16 cellular contexts compared by ENCODE assay signal in genomic region chr13:113028336-113029060, GRCh38. TPM values are rescaled to one million over a fixed set of nuclear protein-coding genes. Genes with fewer than 3 reads are reported as not detected.
"Had no signal": no experiment of that assay in that cellular context is flagged by ENCODE, and none has a peak within 500 bp of the region (broad histone marks: within the 10 kb centered on the region; RNA-seq: fewer than 3 reads in every experiment).

No MANE protein-coding gene starts in this region.

- ATAC-seq: activated CD8-positive, alpha-beta T cell treated with anti-CD3 and anti-CD28 coated beads, Interleukin-2, amount 10 ng/mL, durations not matched to agents 7 days and 5 days; activated naive CD8-positive, alpha-beta T cell treated with anti-CD3 and anti-CD28 coated beads, Interleukin-2, amount 50 U/mL, for 24 hours; gastroesophageal sphincter had no signal

- H3K36me3 Mint-ChIP-seq: mesothelial cell of epicardium had no signal

- DNase-seq: activated CD4-positive, alpha-beta T cell treated with anti-CD3 and anti-CD28 coated beads for 48 hours; activated CD8-positive, alpha-beta memory T cell treated with anti-CD3 and anti-CD28 coated beads, Interleukin-2, amount 50 U/mL, for 48 hours; activated CD8-positive, alpha-beta T cell treated with anti-CD3 and anti-CD28 coated beads, Interleukin-2, amount 10 ng/mL, durations not matched to agents 7 days and 5 days; activated naive CD4-positive, alpha-beta T cell treated with Interleukin-2 at 50 U/mL for 16 hours; activated naive CD8-positive, alpha-beta T cell treated with anti-CD3 and anti-CD28 coated beads, Interleukin-2, amount 50 U/mL, for 24 hours; cortex of kidney; effector memory CD4-positive, alpha-beta T cell; small intestine; thyroid gland had no signal

- H3K27me3 Mint-ChIP-seq: activated naive CD8-positive, alpha-beta T cell treated with anti-CD3 and anti-CD28 coated beads, Interleukin-2, amount 50 U/mL, for 24 hours had no signal

- H2AFZ ChIP-seq: hepatocyte, parathyroid adenoma had no signal

- H3K4me3 ChIP-seq: gastroesophageal sphincter, hepatocyte, thyroid gland had no signal

- H3K4me2 ChIP-seq: hepatocyte had no signal

- H3K36me3 ChIP-seq: gastroesophageal sphincter had no signal

- H3K9ac ChIP-seq: parathyroid adenoma had no signal

- H3K79me2 ChIP-seq: hepatocyte, parathyroid adenoma had no signal

- H3K4me3 Mint-ChIP-seq: activated CD8-positive, alpha-beta T cell treated with anti-CD3 and anti-CD28 coated beads, Interleukin-2, amount 10 ng/mL, durations not matched to agents 7 days and 5 days; activated naive CD8-positive, alpha-beta T cell treated with anti-CD3 and anti-CD28 coated beads, Interleukin-2, amount 50 U/mL, for 24 hours; activated T-helper 1 cell treated with anti-CD3 and anti-CD28 coated beads, Interleukin-12 subunit alpha, Interleukin-12 subunit beta, Interleukin-2, Interleukin-4 antibody, amounts not matched to agents 30 ng/mL and 10 ng/mL and 1 ng/mL, durations not matched to agents 14 hours and 24 hours and 36 hours; mesothelial cell of epicardium; T-helper 1 cell treated with Interleukin-12 subunit alpha and Interleukin-12 subunit beta and Interleukin-4 antibody, amounts not matched to agents 30 μg/mL and 1 μg/mL, for 36 hours; WTC11 had no signal

- H3K27me3 ChIP-seq: hepatocyte, thyroid gland had no signal

- H3K27ac Mint-ChIP-seq: activated CD8-positive, alpha-beta T cell treated with anti-CD3 and anti-CD28 coated beads, Interleukin-2, amount 10 ng/mL, durations not matched to agents 7 days and 5 days; activated naive CD8-positive, alpha-beta T cell treated with anti-CD3 and anti-CD28 coated beads, Interleukin-2, amount 50 U/mL, for 24 hours; activated T-helper 1 cell treated with anti-CD3 and anti-CD28 coated beads, Interleukin-12 subunit alpha, Interleukin-12 subunit beta, Interleukin-2, Interleukin-4 antibody, amounts not matched to agents 30 ng/mL and 10 ng/mL and 1 ng/mL, durations not matched to agents 14 hours and 24 hours and 36 hours; mesothelial cell of epicardium; T-helper 1 cell treated with Interleukin-12 subunit alpha and Interleukin-12 subunit beta and Interleukin-4 antibody, amounts not matched to agents 30 μg/mL and 1 μg/mL, for 36 hours; WTC11 had no signal

- H3K4me1 ChIP-seq: gastroesophageal sphincter, parathyroid adenoma, thyroid gland had no signal

- H3K9me3 ChIP-seq: gastroesophageal sphincter, thyroid gland had no signal

- H3K27ac ChIP-seq: gastroesophageal sphincter, hepatocyte, parathyroid adenoma, thyroid gland had no signal

- H3K4me1 Mint-ChIP-seq: activated naive CD8-positive, alpha-beta T cell treated with anti-CD3 and anti-CD28 coated beads, Interleukin-2, amount 50 U/mL, for 24 hours; mesothelial cell of epicardium had no signal

RNA-seq across cellular contexts. Expression of gene MCF2L, which starts 59.5 kb away (rescaled TPM):
- total RNA-seq: activated T-helper 1 cell treated with anti-CD3 and anti-CD28 coated beads, Interleukin-12 subunit alpha, Interleukin-12 subunit beta, Interleukin-2, Interleukin-4 antibody, amounts not matched to agents 30 ng/mL and 10 ng/mL and 1 ng/mL, durations not matched to agents 14 hours and 24 hours and 36 hours had no signal
